In genomic region chr13:108558489-108558888, GRCh38 we compare ENCODE assay signal across 22 cellular contexts.
DNase-seq lines count a peak whose midpoint lies in the region; ATAC-seq lines count a peak whose summit lies in the region.
"Had no signal": no experiment of that assay in that cellular context is flagged by ENCODE, and none has a peak within 500 bp of the region (broad histone marks: within the 10 kb centered on the region; RNA-seq: fewer than 3 reads in every experiment).

No MANE protein-coding gene starts in this region.

- H3K4me3 ChIP-seq in neuronal stem cell (ENCODE audit: low read length in 2 of 2): no peak overlapping the region
- H3K4me3 ChIP-seq: BLaER1, GM12878 had no signal

- no peak overlapping the region for H2AK5ac ChIP-seq in neuronal stem cell (ENCODE audit: low read depth, low read length)

- no peak overlapping the region for H2BK120ac ChIP-seq in neuronal stem cell (ENCODE audit: low read depth, low read length)

- H2BK5ac ChIP-seq in neuronal stem cell (ENCODE audit: low read length): no peak overlapping the region

- no peak overlapping the region for H3K14ac ChIP-seq in neuronal stem cell (ENCODE audit: low read length)

- H3K23ac ChIP-seq in neuronal stem cell (ENCODE audit: low read depth, low read length, poor library complexity): no peak overlapping the region

- peaks cover 1 to 3% of the 10 kb centered on the region in 2 donors for H3K4me1 ChIP-seq in neuronal stem cell (ENCODE audit: control insufficient read depth in 2 of 2, insufficient read depth in 1 of 2, low read depth in 1 of 2, low read length in 2 of 2)
- H3K4me1 ChIP-seq: BE2C, BLaER1 had no signal

- peak; percentile 58 for ATAC-seq in left lobe of liver
- ATAC-seq: GM12878 had no signal

- no peak overlapping the region for H3K27ac ChIP-seq in neuronal stem cell (replicated peaks; ENCODE audit: low read length)
- H3K27ac ChIP-seq: BLaER1 had no signal

- no CpG with 5 or more reads among the region's 4 CpGs for WGBS in neuronal stem cell (ENCODE audit: extremely low coverage in 2 of 2, insufficient read length in 2 of 2, insufficient replicate concordance in 1 of 2), 2 donors

- H4K91ac ChIP-seq in neuronal stem cell (ENCODE audit: low read depth, low read length, poor library complexity): no peak overlapping the region

- H3K79me1 ChIP-seq in neuronal stem cell (ENCODE audit: low read depth, low read length): no peaks in the 10 kb centered on the region

- peak; percentile 23 to 66 for DNase-seq in NCI-H524 (lab: John Stamatoyannopoulos, UW)
- peak; percentile 19 for DNase-seq in NCI-H524 treated with DMSO at 0.1 percent for 48 hours (lab: John Stamatoyannopoulos, UW)
- no peak for DNase-seq in left lobe of liver (ENCODE audit: low spot score)
- no peak for DNase-seq in neuronal stem cell (ENCODE audit: low spot score)
- no peak for DNase-seq in dermis blood vessel endothelial cell
- DNase-seq: 8988T; ACHN; BE2C; C1 segment of cervical spinal cord; CD4-positive, alpha-beta memory T cell; CD4-positive, CD25-positive, alpha-beta regulatory T cell; CD8-positive, alpha-beta memory T cell; COR-L47; DMS 273 treated with DMSO at 0.1 percent for 48 hours; DMS153; DMS53; DMS79; DND-41; EL; GDM1 had no signal

- H4K8ac ChIP-seq in neuronal stem cell (ENCODE audit: low read depth, low read length): no peak overlapping the region

- no peak overlapping the region for H3K9ac ChIP-seq in neuronal stem cell (ENCODE audit: low read depth, low read length, poor library complexity)
- H3K9ac ChIP-seq: BLaER1 had no signal

- no peak overlapping the region for H2BK15ac ChIP-seq in neuronal stem cell (ENCODE audit: low read length)

- no peak overlapping the region for H2BK12ac ChIP-seq in neuronal stem cell (ENCODE audit: low read length)

- peaks cover 0 to 2% of the 10 kb centered on the region in 2 donors for H3K9me3 ChIP-seq in neuronal stem cell (replicated peaks in 1 of 2; ENCODE audit: control insufficient read depth in 2 of 2, insufficient read depth in 1 of 2, low read depth in 1 of 2, low read length in 2 of 2)
- H3K9me3 ChIP-seq: BE2C, BLaER1 had no signal

- no peak overlapping the region for H2AFZ ChIP-seq in neuronal stem cell (ENCODE audit: low read length)

- no peaks in the 10 kb centered on the region for H3K27me3 ChIP-seq in neuronal stem cell (ENCODE audit: control insufficient read depth in 3 of 3, insufficient read depth in 3 of 3, low read depth in 1 of 3, low read length in 3 of 3)
- H3K27me3 ChIP-seq: BE2C, BLaER1 had no signal

- H3K36me3 ChIP-seq in neuronal stem cell (replicated peaks in 1 of 2; ENCODE audit: control insufficient read depth in 2 of 2, insufficient read depth in 2 of 2, low read length in 2 of 2): no peaks in the 10 kb centered on the region
- H3K36me3 ChIP-seq: BE2C, BLaER1 had no signal

- no peak overlapping the region for H3K4ac ChIP-seq in neuronal stem cell (ENCODE audit: low read length)

- no peak overlapping the region for H3K4me2 ChIP-seq in neuronal stem cell (ENCODE audit: insufficient read depth, low read length, poor library complexity, severe bottlenecking)
- H3K4me2 ChIP-seq: BLaER1 had no signal

- H3K18ac ChIP-seq in neuronal stem cell (ENCODE audit: low read length): no peak overlapping the region

Comparison
In these comparisons a context has a peak if more than half of its experiments do, and no peak if none do; other contexts are left out.
1. DNase-seq: peak in NCI-H524 (2 of 2) and NCI-H524 treated with DMSO at 0.1 percent for 48 hours (single experiment); none in left lobe of liver (single experiment), neuronal stem cell (single experiment) and dermis blood vessel endothelial cell (single experiment).